25 cellular contexts compared by ENCODE assay signal in genomic region chr7:87575521-87575920, GRCh38. TPM values are rescaled to one million over a fixed set of nuclear protein-coding genes. Genes with fewer than 3 reads are reported as not detected.
DNase-seq lines count a peak whose midpoint lies in the region; ATAC-seq, FAIRE-seq and TF ChIP-seq lines count a peak whose summit lies in the region.
"Had no signal": no experiment of that assay in that cellular context is flagged by ENCODE, and none has a peak within 500 bp of the region (broad histone marks: within the 10 kb centered on the region; RNA-seq: fewer than 3 reads in every experiment).

No MANE protein-coding gene starts in this region.

- no peaks in the 10 kb centered on the region for H3K27me3 Mint-ChIP-seq in astrocyte (ENCODE audit: low read depth, unreplicated experiment)
- H3K27me3 Mint-ChIP-seq: activated naive CD4-positive, alpha-beta T cell treated with anti-CD3 and anti-CD28 coated beads, Interleukin-2, amount 10 ng/mL, durations not matched to agents 7 days and 5 days; type B pancreatic cell had no signal

- H3K4me3 ChIP-seq in astrocyte (ENCODE audit: insufficient read depth, low read depth, low read length): no peak overlapping the region

- H3K27me3 ChIP-seq in astrocyte (ENCODE audit: insufficient read depth, low read length): no peaks in the 10 kb centered on the region

- no peak for TF ChIP-seq POLR2A in H54 (IDR thresholded peaks at IDR 0.05; ENCODE audit: low read depth, low read length)

- peak overlapping the region; percentile 17 for H3K27ac ChIP-seq in astrocyte (ENCODE audit: low read depth, low read length)
- H3K27ac ChIP-seq: C4-2B, epithelial cell of prostate had no signal

- H3K9me3 Mint-ChIP-seq in astrocyte (ENCODE audit: unreplicated experiment): no peaks in the 10 kb centered on the region
- H3K9me3 Mint-ChIP-seq: activated naive CD4-positive, alpha-beta T cell treated with anti-CD3 and anti-CD28 coated beads, Interleukin-2, amount 10 ng/mL, durations not matched to agents 7 days and 5 days; type B pancreatic cell had no signal

- no peak overlapping the region for H3K9ac ChIP-seq in astrocyte (ENCODE audit: low read length)

- TF ChIP-seq CTCF in astrocyte (IDR thresholded peaks at IDR 0.05; ENCODE audit: insufficient read depth, low read depth, low read length): no peak

- no peak overlapping the region for H3K27ac Mint-ChIP-seq in astrocyte (ENCODE audit: unreplicated experiment)
- H3K27ac Mint-ChIP-seq: activated naive CD4-positive, alpha-beta T cell treated with anti-CD3 and anti-CD28 coated beads, Interleukin-2, amount 10 ng/mL, durations not matched to agents 7 days and 5 days; memory B cell; naive thymus-derived CD4-positive, alpha-beta T cell; type B pancreatic cell had no signal

- in situ Hi-C loops in ACHN (cut with HindIII; ENCODE audit: low pct_ligation_motif_present, low pct_unique_long_range_greater_than_20kb, low sequenced_read_pairs): no loop called here

- no peaks in the 10 kb centered on the region for H4K20me1 ChIP-seq in astrocyte (ENCODE audit: insufficient read depth, low read length)

- H3K4me1 Mint-ChIP-seq in astrocyte (ENCODE audit: low read depth, unreplicated experiment): peaks cover 25% of the 10 kb centered on the region
- H3K4me1 Mint-ChIP-seq: activated naive CD4-positive, alpha-beta T cell treated with anti-CD3 and anti-CD28 coated beads, Interleukin-2, amount 10 ng/mL, durations not matched to agents 7 days and 5 days; memory B cell had no signal

- DNase-seq in ACHN (peak; percentile 28), H54 (ENCODE audit: insufficient read length, low spot score) (no peak), astrocyte (ENCODE audit: low read depth) (peak; percentile 81), left lobe of liver (ENCODE audit: low spot score) (no peak), HEK293T (ENCODE audit: extremely low spot score) (no peak), hypothalamus (lab: John Stamatoyannopoulos, UW) (no peak), hippocampal formation (lab: John Stamatoyannopoulos, UW) (no peak)
- DNase-seq: activated naive CD4-positive, alpha-beta T cell treated with anti-CD3 and anti-CD28 coated beads, Interleukin-2, amount 10 ng/mL, durations not matched to agents 7 days and 5 days; activated T-cell treated with anti-CD3 and anti-CD28 coated beads, Interleukin-2, amount 50 U/mL, for 4 hours; foreskin melanocyte; GDM1; H7; islet precursor cell; KBM-7; MV-4-11; naive thymus-derived CD4-positive, alpha-beta T cell; NCI-H1694; right cardiac atrium; Right ventricle myocardium superior had no signal

- H3K4me3 Mint-ChIP-seq in astrocyte (ENCODE audit: unreplicated experiment): no peak overlapping the region
- H3K4me3 Mint-ChIP-seq: activated naive CD4-positive, alpha-beta T cell treated with anti-CD3 and anti-CD28 coated beads, Interleukin-2, amount 10 ng/mL, durations not matched to agents 7 days and 5 days; activated T-cell treated with anti-CD3 and anti-CD28 coated beads, Interleukin-2, amount 50 U/mL, for 4 hours; memory B cell; naive thymus-derived CD4-positive, alpha-beta T cell; type B pancreatic cell had no signal

- ATAC-seq in left lobe of liver (peak; percentile 29), GM19452 (IDR thresholded peaks at IDR 0.05; ENCODE audit: unreplicated experiment) (no peak)
- ATAC-seq: naive thymus-derived CD4-positive, alpha-beta T cell; right cardiac atrium had no signal

- no peaks in the 10 kb centered on the region for H3K9me3 ChIP-seq in astrocyte (ENCODE audit: insufficient read depth, low read depth, low read length)

- POLR2A ChIA-PET in HEK293T (lab: Yijun Ruan, JAX): no interaction called here

- H3K4me2 ChIP-seq in astrocyte (ENCODE audit: low read length): peak overlapping the region; percentile 5

- FAIRE-seq in H54 (lab: Jason Lieb, UNC) (peak; percentile 45), astrocyte (lab: Jason Lieb, UNC) (no peak)

- H3K36me3 ChIP-seq in astrocyte (ENCODE audit: insufficient read depth, low read length): no peaks in the 10 kb centered on the region

- H2AFZ ChIP-seq in astrocyte (ENCODE audit: low read depth, low read length): no peak overlapping the region

- H3K36me3 Mint-ChIP-seq in astrocyte (ENCODE audit: low read depth, unreplicated experiment): no peaks in the 10 kb centered on the region
- H3K36me3 Mint-ChIP-seq: activated naive CD4-positive, alpha-beta T cell treated with anti-CD3 and anti-CD28 coated beads, Interleukin-2, amount 10 ng/mL, durations not matched to agents 7 days and 5 days; type B pancreatic cell had no signal

- H3K79me2 ChIP-seq in astrocyte (ENCODE audit: insufficient read depth, low read length): no peaks in the 10 kb centered on the region

- peaks cover 16% of the 10 kb centered on the region for H3K4me1 ChIP-seq in astrocyte (ENCODE audit: insufficient read depth, low read length)

- CTCF ChIA-PET in HEK293T (lab: Yijun Ruan, JAX): interaction anchor here (0.6 to 0.8 kb wide), 2 partner anchors 197 to 645 kb away, joined by 3 read pairs; no protein-coding TSS in a partner anchor

TF ChIP-seq in HEK293T, 16 proteins besides CTCF, POLR2A, EP300 and RAD21:
- TF ChIP-seq PKNOX1 (IDR thresholded peaks at IDR 0.05) (no peak), L3MBTL2 (conservative IDR thresholded peaks at IDR 0.05) (no peak), SP1 (IDR thresholded peaks at IDR 0.05) (no peak), NFRKB (IDR thresholded peaks at IDR 0.05) (no peak), FOXK2 (IDR thresholded peaks at IDR 0.05) (no peak), LEF1 (IDR thresholded peaks at IDR 0.05; ENCODE audit: borderline replicate concordance) (no peak), CTBP1 (IDR thresholded peaks at IDR 0.05; ENCODE audit: borderline replicate concordance) (no peak), ARNT (IDR thresholded peaks at IDR 0.05) (no peak), ZNF384 (IDR thresholded peaks at IDR 0.05) (no peak), TARDBP (IDR thresholded peaks at IDR 0.05) (no peak), BHLHE40 (IDR thresholded peaks at IDR 0.05; ENCODE audit: borderline replicate concordance) (no peak), FOXM1 (IDR thresholded peaks at IDR 0.05; ENCODE audit: borderline replicate concordance) (no peak), HDGF (IDR thresholded peaks at IDR 0.05; ENCODE audit: borderline replicate concordance) (no peak), ELF4 (IDR thresholded peaks at IDR 0.05) (no peak), FOXA1 (IDR thresholded peaks at IDR 0.05) (no peak), SUZ12 (IDR thresholded peaks at IDR 0.05) (no peak)

RNA-seq across cellular contexts. Expression of gene ABCB1, which starts 25.2 kb away (rescaled TPM):
- total RNA-seq in astrocyte: 0.79 and 1.8 TPM in 2 replicates
- total RNA-seq in left lobe of liver: 33.4 TPM
- total RNA-seq: H7, osteocyte had no signal

RNA-seq across cellular contexts. Expression of gene RUNDC3B, which starts 52.7 kb away (rescaled TPM):
- total RNA-seq in astrocyte (0.34 and 0.79 TPM in 2 replicates), left lobe of liver (11.4 TPM)
- total RNA-seq: osteocyte had no signal

Comparison
In these comparisons a context has a peak if more than half of its experiments do, and no peak if none do; other contexts are left out.
1. DNase-seq: peak in ACHN (single experiment) and astrocyte (single experiment); none in H54 (single experiment), left lobe of liver (single experiment), HEK293T (single experiment), hypothalamus (0 of 51) and hippocampal formation (0 of 2).
2. RNA of gene ABCB1, which starts 25.2 kb away (total RNA-seq): 33.4 TPM in left lobe of liver (single experiment); 0.79 to 1.8 TPM in astrocyte; every median in the first group is over 10 times any median in the second.